Comparison of ENCODE assay signal across 1 cellular context in genomic region chr1:230109871-230110667, GRCh38.
TF ChIP-seq lines count a peak whose summit lies in the region.

No MANE protein-coding gene starts in this region.

TF ChIP-seq in HepG2, 621 proteins besides CTCF, POLR2A, EP300 and RAD21 (continued from another document):
- TF ChIP-seq, protein P1, sequence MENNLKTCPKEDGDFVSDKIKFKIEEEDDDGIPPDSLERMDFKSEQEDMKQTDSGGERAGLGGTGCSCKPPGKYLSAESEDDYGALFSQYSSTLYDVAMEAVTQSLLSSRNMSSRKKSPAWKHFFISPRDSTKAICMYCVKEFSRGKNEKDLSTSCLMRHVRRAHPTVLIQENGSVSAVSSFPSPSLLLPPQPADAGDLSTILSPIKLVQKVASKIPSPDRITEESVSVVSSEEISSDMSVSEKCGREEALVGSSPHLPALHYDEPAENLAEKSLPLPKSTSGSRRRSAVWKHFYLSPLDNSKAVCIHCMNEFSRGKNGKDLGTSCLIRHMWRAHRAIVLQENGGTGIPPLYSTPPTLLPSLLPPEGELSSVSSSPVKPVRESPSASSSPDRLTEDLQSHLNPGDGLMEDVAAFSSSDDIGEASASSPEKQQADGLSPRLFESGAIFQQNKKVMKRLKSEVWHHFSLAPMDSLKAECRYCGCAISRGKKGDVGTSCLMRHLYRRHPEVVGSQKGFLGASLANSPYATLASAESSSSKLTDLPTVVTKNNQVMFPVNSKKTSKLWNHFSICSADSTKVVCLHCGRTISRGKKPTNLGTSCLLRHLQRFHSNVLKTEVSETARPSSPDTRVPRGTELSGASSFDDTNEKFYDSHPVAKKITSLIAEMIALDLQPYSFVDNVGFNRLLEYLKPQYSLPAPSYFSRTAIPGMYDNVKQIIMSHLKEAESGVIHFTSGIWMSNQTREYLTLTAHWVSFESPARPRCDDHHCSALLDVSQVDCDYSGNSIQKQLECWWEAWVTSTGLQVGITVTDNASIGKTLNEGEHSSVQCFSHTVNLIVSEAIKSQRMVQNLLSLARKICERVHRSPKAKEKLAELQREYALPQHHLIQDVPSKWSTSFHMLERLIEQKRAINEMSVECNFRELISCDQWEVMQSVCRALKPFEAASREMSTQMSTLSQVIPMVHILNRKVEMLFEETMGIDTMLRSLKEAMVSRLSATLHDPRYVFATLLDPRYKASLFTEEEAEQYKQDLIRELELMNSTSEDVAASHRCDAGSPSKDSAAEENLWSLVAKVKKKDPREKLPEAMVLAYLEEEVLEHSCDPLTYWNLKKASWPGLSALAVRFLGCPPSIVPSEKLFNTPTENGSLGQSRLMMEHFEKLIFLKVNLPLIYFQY (CRISPR knock-in tag; IDR thresholded peaks at IDR 0.05; ENCODE audit: borderline replicate concordance): no peak
- no peak for TF ChIP-seq TOE1 (CRISPR knock-in tag; IDR thresholded peaks at IDR 0.05)
- TF ChIP-seq, protein P2, sequence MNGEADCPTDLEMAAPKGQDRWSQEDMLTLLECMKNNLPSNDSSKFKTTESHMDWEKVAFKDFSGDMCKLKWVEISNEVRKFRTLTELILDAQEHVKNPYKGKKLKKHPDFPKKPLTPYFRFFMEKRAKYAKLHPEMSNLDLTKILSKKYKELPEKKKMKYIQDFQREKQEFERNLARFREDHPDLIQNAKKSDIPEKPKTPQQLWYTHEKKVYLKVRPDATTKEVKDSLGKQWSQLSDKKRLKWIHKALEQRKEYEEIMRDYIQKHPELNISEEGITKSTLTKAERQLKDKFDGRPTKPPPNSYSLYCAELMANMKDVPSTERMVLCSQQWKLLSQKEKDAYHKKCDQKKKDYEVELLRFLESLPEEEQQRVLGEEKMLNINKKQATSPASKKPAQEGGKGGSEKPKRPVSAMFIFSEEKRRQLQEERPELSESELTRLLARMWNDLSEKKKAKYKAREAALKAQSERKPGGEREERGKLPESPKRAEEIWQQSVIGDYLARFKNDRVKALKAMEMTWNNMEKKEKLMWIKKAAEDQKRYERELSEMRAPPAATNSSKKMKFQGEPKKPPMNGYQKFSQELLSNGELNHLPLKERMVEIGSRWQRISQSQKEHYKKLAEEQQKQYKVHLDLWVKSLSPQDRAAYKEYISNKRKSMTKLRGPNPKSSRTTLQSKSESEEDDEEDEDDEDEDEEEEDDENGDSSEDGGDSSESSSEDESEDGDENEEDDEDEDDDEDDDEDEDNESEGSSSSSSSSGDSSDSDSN (CRISPR knock-in tag; IDR thresholded peaks at IDR 0.05): no peak
- no peak for TF ChIP-seq WIZ (CRISPR knock-in tag; IDR thresholded peaks at IDR 0.05)
- no peak for TF ChIP-seq ZBTB1 (CRISPR knock-in tag; IDR thresholded peaks at IDR 0.05; ENCODE audit: borderline replicate concordance)
- no peak for TF ChIP-seq ZNF775 (CRISPR knock-in tag; IDR thresholded peaks at IDR 0.05; ENCODE audit: borderline replicate concordance)
- peak; percentile 49 for TF ChIP-seq HNF4A (CRISPR knock-in tag; IDR thresholded peaks at IDR 0.05)
- no peak for TF ChIP-seq ZSCAN31 (CRISPR knock-in tag; IDR thresholded peaks at IDR 0.05; ENCODE audit: low read depth)
- TF ChIP-seq HNRNPK (IDR thresholded peaks at IDR 0.05; ENCODE audit: low read depth, low read length, poor library complexity, severe bottlenecking): no peak
- TF ChIP-seq, protein P3, sequence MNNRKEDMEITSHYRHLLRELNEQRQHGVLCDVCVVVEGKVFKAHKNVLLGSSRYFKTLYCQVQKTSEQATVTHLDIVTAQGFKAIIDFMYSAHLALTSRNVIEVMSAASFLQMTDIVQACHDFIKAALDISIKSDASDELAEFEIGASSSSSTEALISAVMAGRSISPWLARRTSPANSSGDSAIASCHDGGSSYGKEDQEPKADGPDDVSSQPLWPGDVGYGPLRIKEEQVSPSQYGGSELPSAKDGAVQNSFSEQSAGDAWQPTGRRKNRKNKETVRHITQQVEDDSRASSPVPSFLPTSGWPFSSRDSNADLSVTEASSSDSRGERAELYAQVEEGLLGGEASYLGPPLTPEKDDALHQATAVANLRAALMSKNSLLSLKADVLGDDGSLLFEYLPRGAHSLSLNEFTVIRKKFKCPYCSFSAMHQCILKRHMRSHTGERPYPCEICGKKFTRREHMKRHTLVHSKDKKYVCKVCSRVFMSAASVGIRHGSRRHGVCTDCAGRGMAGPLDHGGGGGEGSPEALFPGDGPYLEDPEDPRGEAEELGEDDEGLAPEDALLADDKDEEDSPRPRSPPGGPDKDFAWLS (CRISPR knock-in tag; IDR thresholded peaks at IDR 0.05; ENCODE audit: borderline replicate concordance): no peak
- TF ChIP-seq ZBTB3 (CRISPR knock-in tag; IDR thresholded peaks at IDR 0.05; ENCODE audit: borderline replicate concordance, low read depth): no peak
- peak; percentile 44; the same call in 1 of the 2 replicates for TF ChIP-seq HNF4G (IDR thresholded peaks at IDR 0.05; ENCODE audit: borderline replicate concordance, low read depth, low read length)
- TF ChIP-seq HNF4G (CRISPR knock-in tag; IDR thresholded peaks at IDR 0.05; ENCODE audit: borderline replicate concordance, low read depth): no peak
- no peak for TF ChIP-seq FOXK1 (CRISPR knock-in tag; IDR thresholded peaks at IDR 0.05; ENCODE audit: borderline replicate concordance, low read depth)
- no peak for TF ChIP-seq CCAR2 (optimal IDR thresholded peaks at IDR 0.05; ENCODE audit: low read depth, low read length)
- TF ChIP-seq ZNF737 (CRISPR knock-in tag; IDR thresholded peaks at IDR 0.05; ENCODE audit: borderline replicate concordance): no peak
- no peak for TF ChIP-seq SKIL (CRISPR knock-in tag; IDR thresholded peaks at IDR 0.05; ENCODE audit: borderline replicate concordance)
- no peak for TF ChIP-seq PCBP1 (IDR thresholded peaks at IDR 0.05; ENCODE audit: borderline replicate concordance, low read depth, low read length)
- TF ChIP-seq, protein P4, sequence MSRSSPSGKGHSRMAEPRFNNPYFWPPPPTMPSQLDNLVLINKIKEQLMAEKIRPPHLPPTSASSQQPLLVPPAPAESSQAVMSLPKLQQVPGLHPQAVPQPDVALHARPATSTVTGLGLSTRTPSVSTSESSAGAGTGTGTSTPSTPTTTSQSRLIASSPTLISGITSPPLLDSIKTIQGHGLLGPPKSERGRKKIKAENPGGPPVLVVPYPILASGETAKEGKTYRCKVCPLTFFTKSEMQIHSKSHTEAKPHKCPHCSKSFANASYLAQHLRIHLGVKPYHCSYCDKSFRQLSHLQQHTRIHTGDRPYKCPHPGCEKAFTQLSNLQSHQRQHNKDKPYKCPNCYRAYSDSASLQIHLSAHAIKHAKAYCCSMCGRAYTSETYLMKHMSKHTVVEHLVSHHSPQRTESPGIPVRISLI (CRISPR knock-in tag; IDR thresholded peaks at IDR 0.05; ENCODE audit: borderline replicate concordance): no peak
- TF ChIP-seq, protein P5, sequence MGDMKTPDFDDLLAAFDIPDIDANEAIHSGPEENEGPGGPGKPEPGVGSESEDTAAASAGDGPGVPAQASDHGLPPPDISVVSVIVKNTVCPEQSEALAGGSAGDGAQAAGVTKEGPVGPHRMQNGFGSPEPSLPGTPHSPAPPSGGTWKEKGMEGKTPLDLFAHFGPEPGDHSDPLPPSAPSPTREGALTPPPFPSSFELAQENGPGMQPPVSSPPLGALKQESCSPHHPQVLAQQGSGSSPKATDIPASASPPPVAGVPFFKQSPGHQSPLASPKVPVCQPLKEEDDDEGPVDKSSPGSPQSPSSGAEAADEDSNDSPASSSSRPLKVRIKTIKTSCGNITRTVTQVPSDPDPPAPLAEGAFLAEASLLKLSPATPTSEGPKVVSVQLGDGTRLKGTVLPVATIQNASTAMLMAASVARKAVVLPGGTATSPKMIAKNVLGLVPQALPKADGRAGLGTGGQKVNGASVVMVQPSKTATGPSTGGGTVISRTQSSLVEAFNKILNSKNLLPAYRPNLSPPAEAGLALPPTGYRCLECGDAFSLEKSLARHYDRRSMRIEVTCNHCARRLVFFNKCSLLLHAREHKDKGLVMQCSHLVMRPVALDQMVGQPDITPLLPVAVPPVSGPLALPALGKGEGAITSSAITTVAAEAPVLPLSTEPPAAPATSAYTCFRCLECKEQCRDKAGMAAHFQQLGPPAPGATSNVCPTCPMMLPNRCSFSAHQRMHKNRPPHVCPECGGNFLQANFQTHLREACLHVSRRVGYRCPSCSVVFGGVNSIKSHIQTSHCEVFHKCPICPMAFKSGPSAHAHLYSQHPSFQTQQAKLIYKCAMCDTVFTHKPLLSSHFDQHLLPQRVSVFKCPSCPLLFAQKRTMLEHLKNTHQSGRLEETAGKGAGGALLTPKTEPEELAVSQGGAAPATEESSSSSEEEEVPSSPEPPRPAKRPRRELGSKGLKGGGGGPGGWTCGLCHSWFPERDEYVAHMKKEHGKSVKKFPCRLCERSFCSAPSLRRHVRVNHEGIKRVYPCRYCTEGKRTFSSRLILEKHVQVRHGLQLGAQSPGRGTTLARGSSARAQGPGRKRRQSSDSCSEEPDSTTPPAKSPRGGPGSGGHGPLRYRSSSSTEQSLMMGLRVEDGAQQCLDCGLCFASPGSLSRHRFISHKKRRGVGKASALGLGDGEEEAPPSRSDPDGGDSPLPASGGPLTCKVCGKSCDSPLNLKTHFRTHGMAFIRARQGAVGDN (CRISPR knock-in tag; IDR thresholded peaks at IDR 0.05): peak; percentile 17; the same call in 1 of the 2 replicates
- TF ChIP-seq ZBTB33 (CRISPR knock-in tag; IDR thresholded peaks at IDR 0.05): peak; percentile 38; the same call in 1 of the 2 replicates
- no peak for TF ChIP-seq PAF1 (CRISPR knock-in tag; IDR thresholded peaks at IDR 0.05)
- no peak for TF ChIP-seq FOXJ3 (CRISPR knock-in tag; IDR thresholded peaks at IDR 0.05; ENCODE audit: borderline replicate concordance)
- peak; percentile 37; the same call in 1 of the 2 replicates for TF ChIP-seq NCOR1 (IDR thresholded peaks at IDR 0.05; ENCODE audit: borderline replicate concordance, low read length)
- TF ChIP-seq ZNF333 (CRISPR knock-in tag; IDR thresholded peaks at IDR 0.05; ENCODE audit: borderline replicate concordance): no peak
- TF ChIP-seq SOX6 (IDR thresholded peaks at IDR 0.05): no peak
- TF ChIP-seq SOX6 (CRISPR knock-in tag; IDR thresholded peaks at IDR 0.05): no peak; the same call in 1 of the 2 replicates
- TF ChIP-seq, protein P6, sequence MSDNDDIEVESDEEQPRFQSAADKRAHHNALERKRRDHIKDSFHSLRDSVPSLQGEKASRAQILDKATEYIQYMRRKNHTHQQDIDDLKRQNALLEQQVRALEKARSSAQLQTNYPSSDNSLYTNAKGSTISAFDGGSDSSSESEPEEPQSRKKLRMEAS (IDR thresholded peaks at IDR 0.05): 0 out of 2 replicates have a peak, but pooled peaks have one; percentile 38
- TF ChIP-seq ZBTB42 (CRISPR knock-in tag; IDR thresholded peaks at IDR 0.05): no peak
- no peak for TF ChIP-seq SIX1 (CRISPR knock-in tag; IDR thresholded peaks at IDR 0.05; ENCODE audit: borderline replicate concordance)
- TF ChIP-seq MEIS1 (CRISPR knock-in tag; IDR thresholded peaks at IDR 0.05; ENCODE audit: borderline replicate concordance): no peak
- no peak for TF ChIP-seq ZNF550 (CRISPR knock-in tag; IDR thresholded peaks at IDR 0.05; ENCODE audit: borderline replicate concordance)
- TF ChIP-seq HMG20B (CRISPR knock-in tag; conservative IDR thresholded peaks at IDR 0.05): no peak
- no peak for TF ChIP-seq ZNF138 (CRISPR knock-in tag; IDR thresholded peaks at IDR 0.05; ENCODE audit: low read depth)
- no peak for TF ChIP-seq ZXDC (CRISPR knock-in tag; IDR thresholded peaks at IDR 0.05)
- TF ChIP-seq RFXANK (CRISPR knock-in tag; IDR thresholded peaks at IDR 0.05): no peak
- TF ChIP-seq PITX1 (CRISPR knock-in tag; IDR thresholded peaks at IDR 0.05): no peak
TF ChIP-seq in HepG2: peak in this region for 7.
